8 cellular contexts compared by ENCODE assay signal in the genomic region with DNA sequence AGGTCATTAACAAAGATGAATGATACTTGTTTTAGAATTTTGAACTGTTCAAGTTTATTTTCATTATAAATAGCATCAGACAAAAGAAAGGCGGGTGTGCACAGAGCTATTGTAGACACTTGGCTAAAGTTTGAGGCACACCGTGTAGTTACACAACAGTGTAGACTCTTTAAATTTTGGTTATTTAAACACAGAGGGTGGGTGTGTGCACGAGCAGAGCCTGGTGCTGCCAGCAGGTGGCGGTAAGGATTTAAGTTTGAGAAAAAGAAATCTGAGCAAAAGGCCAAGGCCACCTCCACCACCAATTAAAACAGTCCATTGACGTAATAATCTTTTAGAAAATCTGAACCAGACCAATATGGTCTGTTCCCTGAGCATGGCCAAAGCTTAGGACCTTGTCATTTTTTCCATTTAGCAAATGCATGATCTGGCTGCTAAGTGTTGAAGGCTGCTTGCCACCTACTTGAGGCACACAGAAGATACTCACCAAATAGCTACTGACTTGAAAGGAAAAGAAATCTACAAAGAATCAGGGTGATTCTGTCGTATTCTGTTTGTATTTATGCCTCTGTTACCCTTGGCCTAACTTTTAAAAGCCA. TPM values are rescaled to one million over a fixed set of nuclear protein-coding genes. Genes with fewer than 3 reads are reported as not detected.
DNase-seq lines count a peak whose midpoint lies in the region; ATAC-seq and TF ChIP-seq lines count a peak whose summit lies in the region.

No MANE protein-coding gene starts in this region.

- no peak for TF ChIP-seq EP300 in SK-N-SH (IDR thresholded peaks at IDR 0.05; ENCODE audit: borderline replicate concordance in 1 of 2, low read depth in 1 of 2, low read length in 1 of 2)

- peaks cover 60% of the 10 kb centered on the region for H3K36me3 ChIP-seq in BE2C
- H3K36me3 ChIP-seq in HAP-1 (replicated peaks) = peaks cover 61% of the 10 kb centered on the region
- peaks cover 52 to 67% of the 10 kb centered on the region in 2 experiments for H3K36me3 ChIP-seq in SK-N-SH (replicated peaks in 1 of 2; ENCODE audit: control insufficient read depth in 1 of 2, insufficient read depth in 2 of 2, low read length in 1 of 2)

- no peak overlapping the region for H3K4me3 ChIP-seq in BE2C (ENCODE audit: low read depth, low read length)
- no peak overlapping the region for H3K4me3 ChIP-seq in HAP-1
- no peak overlapping the region for H3K4me3 ChIP-seq in SK-N-SH (ENCODE audit: low read depth in 2 of 2, low read length in 1 of 2)

- H3K9me3 ChIP-seq in BE2C (no peaks in the 10 kb centered on the region), HAP-1 (no peaks in the 10 kb centered on the region), SK-N-SH (no peaks in the 10 kb centered on the region)

- TF ChIP-seq RAD21 in SK-N-SH (IDR thresholded peaks at IDR 0.05; ENCODE audit: low read length) = peak; percentile 52

- H3K27me3 ChIP-seq in BE2C (no peaks in the 10 kb centered on the region), HAP-1 (ENCODE audit: low read depth) (no peaks in the 10 kb centered on the region), SK-N-SH (ENCODE audit: insufficient read depth) (no peaks in the 10 kb centered on the region)

- H3F3A ChIP-seq in SK-N-SH (replicated peaks; ENCODE audit: insufficient read depth) = no peaks in the 10 kb centered on the region

- peaks cover 28 to 40% of the 10 kb centered on the region in 2 donors for H3K36me3 Mint-ChIP-seq in naive B cell

- H3K9me3 Mint-ChIP-seq in naive B cell = no peaks in the 10 kb centered on the region

- no peak overlapping the region for H3K4me2 ChIP-seq in SK-N-SH

- H3K27ac Mint-ChIP-seq in naive B cell = no peak overlapping the region

- TF ChIP-seq CTCF in BE2C (IDR thresholded peaks at IDR 0.05; ENCODE audit: low read depth, low read length) = peak; percentile 87
- TF ChIP-seq CTCF in SK-N-SH (IDR thresholded peaks at IDR 0.05) = peak; percentile 86

- CTCF ChIA-PET in SK-N-SH (lab: Yijun Ruan, JAX) = interaction anchor here (0.7 to 3.0 kb wide), 17 partner anchors 10 to 639 kb away, joined by 3 to 22 read pairs (median 4); a partner anchor contains a TSS

- DNase-seq in BE2C = peak; percentile 71
- peak; percentile 15 to 74 for DNase-seq in HAP-1 (ENCODE audit: low spot score in 2 of 2)
- DNase-seq in SK-N-SH = peak; percentile 59
- DNase-seq in dedifferentiated amniotic fluid mesenchymal stem cell (ENCODE audit: extremely low spot score) = peak; percentile 38
- peak; percentile 11 for DNase-seq in naive B cell
- no peak for DNase-seq in posterior vena cava (ENCODE audit: low spot score)

- H3K4me3 Mint-ChIP-seq in naive B cell = no peak overlapping the region

- H3K27me3 Mint-ChIP-seq in naive B cell = no peaks in the 10 kb centered on the region

- peaks cover 23% of the 10 kb centered on the region for H3K79me2 ChIP-seq in SK-N-SH (ENCODE audit: insufficient read depth)

- intact Hi-C loops in posterior vena cava (cut with DNase I) = no loop called here

- ATAC-seq in naive B cell (ENCODE audit: low read depth in 2 of 2) (no peak), HG02870 (IDR thresholded peaks at IDR 0.05; ENCODE audit: unreplicated experiment) (no peak), HG03432 (IDR thresholded peaks at IDR 0.05; ENCODE audit: unreplicated experiment) (no peak)

- 60% methylated on average over 6 of the region's 6 CpGs for WGBS in SK-N-SH (ENCODE audit: low lambda C conversion rate)

- in situ Hi-C loops in HAP-1 (cut with MboI; ENCODE audit: low sequenced_read_pairs) = no loop called here

- peaks cover 0 to 19% (median 13%) of the 10 kb centered on the region in 3 donors for H3K4me1 Mint-ChIP-seq in naive B cell

- no peak overlapping the region for H2AFZ ChIP-seq in SK-N-SH (ENCODE audit: low read depth)

- POLR2A ChIA-PET in SK-N-SH (lab: Yijun Ruan, JAX) = no interaction called here

- peaks cover 13% of the 10 kb centered on the region for H4K20me1 ChIP-seq in SK-N-SH (ENCODE audit: insufficient read depth)

- no peaks in the 10 kb centered on the region for H3K9me2 ChIP-seq in SK-N-SH

- no peak overlapping the region for H3K9ac ChIP-seq in SK-N-SH

- H3K27ac ChIP-seq in SK-N-SH (ENCODE audit: low read depth in 2 of 2, low read length in 1 of 2) = no peak overlapping the region

- H3K4me1 ChIP-seq in BE2C (peaks cover 12% of the 10 kb centered on the region), HAP-1 (no peaks in the 10 kb centered on the region), SK-N-SH (ENCODE audit: control insufficient read depth in 1 of 2, insufficient read depth in 2 of 2, low read depth in 1 of 2, low read length in 1 of 2) (peaks cover 0 to 15% of the 10 kb centered on the region in 2 experiments; a peak in 2 of 4 replicates)

TF ChIP-seq in SK-N-SH, 30 proteins besides CTCF, POLR2A, EP300 and RAD21:
- TF ChIP-seq NRF1 (IDR thresholded peaks at IDR 0.05; ENCODE audit: low read depth, low read length) = no peak
- no peak for TF ChIP-seq JUND (IDR thresholded peaks at IDR 0.05)
- TF ChIP-seq, protein P1, sequence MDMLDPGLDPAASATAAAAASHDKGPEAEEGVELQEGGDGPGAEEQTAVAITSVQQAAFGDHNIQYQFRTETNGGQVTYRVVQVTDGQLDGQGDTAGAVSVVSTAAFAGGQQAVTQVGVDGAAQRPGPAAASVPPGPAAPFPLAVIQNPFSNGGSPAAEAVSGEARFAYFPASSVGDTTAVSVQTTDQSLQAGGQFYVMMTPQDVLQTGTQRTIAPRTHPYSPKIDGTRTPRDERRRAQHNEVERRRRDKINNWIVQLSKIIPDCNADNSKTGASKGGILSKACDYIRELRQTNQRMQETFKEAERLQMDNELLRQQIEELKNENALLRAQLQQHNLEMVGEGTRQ (IDR thresholded peaks at IDR 0.05; ENCODE audit: borderline replicate concordance, low read depth, low read length) = no peak
- no peak for TF ChIP-seq FOXM1 (IDR thresholded peaks at IDR 0.05; ENCODE audit: low read depth)
- no peak for TF ChIP-seq MEF2A (IDR thresholded peaks at IDR 0.05; ENCODE audit: borderline replicate concordance, low read depth)
- TF ChIP-seq NFIC (IDR thresholded peaks at IDR 0.05; ENCODE audit: borderline replicate concordance) = no peak
- TF ChIP-seq YY1 (IDR thresholded peaks at IDR 0.05; ENCODE audit: low read depth) = no peak
- no peak for TF ChIP-seq TCF12 (IDR thresholded peaks at IDR 0.05)
- TF ChIP-seq, protein P2, sequence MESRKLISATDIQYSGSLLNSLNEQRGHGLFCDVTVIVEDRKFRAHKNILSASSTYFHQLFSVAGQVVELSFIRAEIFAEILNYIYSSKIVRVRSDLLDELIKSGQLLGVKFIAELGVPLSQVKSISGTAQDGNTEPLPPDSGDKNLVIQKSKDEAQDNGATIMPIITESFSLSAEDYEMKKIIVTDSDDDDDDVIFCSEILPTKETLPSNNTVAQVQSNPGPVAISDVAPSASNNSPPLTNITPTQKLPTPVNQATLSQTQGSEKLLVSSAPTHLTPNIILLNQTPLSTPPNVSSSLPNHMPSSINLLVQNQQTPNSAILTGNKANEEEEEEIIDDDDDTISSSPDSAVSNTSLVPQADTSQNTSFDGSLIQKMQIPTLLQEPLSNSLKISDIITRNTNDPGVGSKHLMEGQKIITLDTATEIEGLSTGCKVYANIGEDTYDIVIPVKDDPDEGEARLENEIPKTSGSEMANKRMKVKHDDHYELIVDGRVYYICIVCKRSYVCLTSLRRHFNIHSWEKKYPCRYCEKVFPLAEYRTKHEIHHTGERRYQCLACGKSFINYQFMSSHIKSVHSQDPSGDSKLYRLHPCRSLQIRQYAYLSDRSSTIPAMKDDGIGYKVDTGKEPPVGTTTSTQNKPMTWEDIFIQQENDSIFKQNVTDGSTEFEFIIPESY (IDR thresholded peaks at IDR 0.05; ENCODE audit: borderline replicate concordance, low read depth) = no peak
- TF ChIP-seq, protein P3, sequence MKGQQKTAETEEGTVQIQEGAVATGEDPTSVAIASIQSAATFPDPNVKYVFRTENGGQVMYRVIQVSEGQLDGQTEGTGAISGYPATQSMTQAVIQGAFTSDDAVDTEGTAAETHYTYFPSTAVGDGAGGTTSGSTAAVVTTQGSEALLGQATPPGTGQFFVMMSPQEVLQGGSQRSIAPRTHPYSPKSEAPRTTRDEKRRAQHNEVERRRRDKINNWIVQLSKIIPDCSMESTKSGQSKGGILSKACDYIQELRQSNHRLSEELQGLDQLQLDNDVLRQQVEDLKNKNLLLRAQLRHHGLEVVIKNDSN (IDR thresholded peaks at IDR 0.05; ENCODE audit: borderline replicate concordance, low read depth) = no peak
- no peak for TF ChIP-seq FOSL2 (IDR thresholded peaks at IDR 0.05; ENCODE audit: borderline replicate concordance, low read depth)
- no peak for TF ChIP-seq SIN3A (IDR thresholded peaks at IDR 0.05; ENCODE audit: borderline replicate concordance, low read depth, low read length)

RNA-seq across cellular contexts. Expression of a gene that starts 14.3 kb away (rescaled TPM):
- polyA plus RNA-seq in BE2C (2012; ENCODE audit: insufficient read depth, insufficient read length, low read depth) = 202 TPM
- polyA plus RNA-seq in SK-N-SH (2012; rRNA removed) (60.5 and 92.7 TPM in 2 replicates), naive B cell (ENCODE audit: low read depth in 6 of 6) (10 to 100 TPM; 26.0 to 36.1 (median 32.7) TPM)
- 41.7 and 55.3 TPM in 2 replicates for polyA plus RNA-seq in SK-N-SH (2012; cell fraction: cytosol; rRNA removed)
- 223 and 297 TPM in 2 replicates for polyA plus RNA-seq in SK-N-SH (2012; cell fraction: nucleus; rRNA removed)
- total RNA-seq in posterior vena cava = 10 to 100 TPM; 20.6 to 24.6 TPM

RNA-seq across cellular contexts. Expression of a gene that starts 19.5 kb away (rescaled TPM):
- 23.8 TPM for polyA plus RNA-seq in BE2C (2012; ENCODE audit: insufficient read depth, insufficient read length, low read depth)
- 33.9 and 41.2 TPM in 2 replicates for polyA plus RNA-seq in SK-N-SH (2012; rRNA removed)
- polyA plus RNA-seq in SK-N-SH (2012; cell fraction: cytosol; rRNA removed) = 41.5 and 43.1 TPM in 2 replicates
- polyA plus RNA-seq in SK-N-SH (2012; cell fraction: nucleus; rRNA removed) = 13.3 and 17.8 TPM in 2 replicates
- 100 to 1,000 TPM in 1 of 6 donors, 10 to 100 TPM in 5; 63.0 to 129 (median 70.4) TPM for polyA plus RNA-seq in naive B cell (ENCODE audit: low read depth in 6 of 6)
- total RNA-seq in posterior vena cava = 10 to 100 TPM; 21.4 to 22.0 TPM
